ENCODE assay signal across 7 cellular contexts in the genomic region with DNA sequence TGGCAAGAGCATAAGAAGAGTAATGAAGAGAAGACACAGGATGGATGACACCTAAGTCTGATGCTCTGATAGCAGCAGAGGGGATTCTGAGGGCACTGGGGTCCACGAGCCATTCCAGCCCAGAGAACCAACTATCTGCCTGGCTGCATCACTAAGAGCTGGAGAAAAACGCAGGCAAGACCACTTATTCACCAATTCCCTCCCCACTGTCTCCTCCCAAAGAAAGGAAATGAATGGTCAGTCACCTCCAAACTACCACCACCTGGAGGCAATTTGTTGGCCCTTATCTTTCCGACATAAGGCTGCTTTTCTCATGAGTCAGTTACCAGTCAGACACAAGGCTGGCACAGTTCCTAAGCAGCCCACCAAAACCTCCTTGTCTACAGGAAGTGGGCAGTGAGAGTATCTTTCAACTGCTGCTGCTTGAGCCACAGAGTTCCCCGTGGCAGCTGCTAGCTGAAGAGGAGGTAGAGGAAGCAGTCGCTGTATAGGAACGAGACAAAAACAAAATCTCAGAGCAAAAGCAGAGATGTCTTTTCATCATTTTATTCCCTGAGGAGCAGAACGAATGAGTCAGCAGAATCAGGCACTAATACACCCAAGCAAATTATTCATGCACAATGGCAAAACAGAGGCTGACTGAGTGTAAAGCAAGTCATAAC.
DNase-seq lines count a peak whose midpoint lies in the region; ATAC-seq and TF ChIP-seq lines count a peak whose summit lies in the region.

No MANE protein-coding gene starts in this region.

- RAD21 ChIA-PET in HCT116 (lab: Charles Lee; ENCODE audit: low non-redundant PET in 1 of 2, low total read pairs in 2 of 2, uncharacterized antibody in 2 of 2, unreplicated experiment in 2 of 2): no interaction called here

- CTCF ChIA-PET in HCT116 (lab: Charles Lee): no interaction called here

- H3K27me3 ChIP-seq in HCT116 (ENCODE audit: insufficient read depth, low read length): no peaks in the 10 kb centered on the region
- no peaks in the 10 kb centered on the region for H3K27me3 ChIP-seq in mesendoderm (ENCODE audit: insufficient read depth, low read length, poor library complexity)
- H3K27me3 ChIP-seq in suprapubic skin: no peaks in the 10 kb centered on the region
- H3K27me3 ChIP-seq in tibial nerve: no peaks in the 10 kb centered on the region

- no peak overlapping the region for H3K18ac ChIP-seq in mesendoderm (ENCODE audit: low read length)

- no peak overlapping the region for H2BK15ac ChIP-seq in mesendoderm (replicated peaks; ENCODE audit: low read depth)

- TF ChIP-seq CTCF in HCT116 (IDR thresholded peaks at IDR 0.05 in 2 of 3, conservative IDR thresholded peaks at IDR 0.05 in 1 of 3; ENCODE audit: borderline replicate concordance in 1 of 3, insufficient read depth in 1 of 3, low read depth in 2 of 3, low read length in 2 of 3): no peak
- TF ChIP-seq CTCF in suprapubic skin (IDR thresholded peaks at IDR 0.05): no peak
- TF ChIP-seq CTCF in tibial nerve (IDR thresholded peaks at IDR 0.05): no peak

- DNase-seq in HCT116 (ENCODE audit: low read depth, low spot score) (peak; percentile 48), SW480 (ENCODE audit: low spot score) (peak; percentile 73), mesendoderm (peak; percentile 47), stromal cell of bone marrow (ENCODE audit: low read depth) (peak; percentile 83), suprapubic skin (ENCODE audit: low spot score in 2 of 2) (no peak), tibial nerve (ENCODE audit: low spot score in 2 of 2) (no peak)

- no peaks in the 10 kb centered on the region for H3K36me3 ChIP-seq in HCT116 (ENCODE audit: control insufficient read depth in 1 of 2, insufficient read depth in 2 of 2, low read length in 2 of 2)
- H3K36me3 ChIP-seq in mesendoderm (ENCODE audit: control insufficient read depth, insufficient read depth, low read length): no peaks in the 10 kb centered on the region
- peaks cover 9% of the 10 kb centered on the region for H3K36me3 ChIP-seq in suprapubic skin
- H3K36me3 ChIP-seq in tibial nerve: peaks cover 0 to 21% (median 0%) of the 10 kb centered on the region in 3 donors

- H4K5ac ChIP-seq in mesendoderm (ENCODE audit: low read length): no peak overlapping the region

- no peaks in the 10 kb centered on the region for H3K9me2 ChIP-seq in HCT116 (ENCODE audit: insufficient read depth)

- H3K4me2 ChIP-seq in HCT116 (ENCODE audit: low read length) (peak overlapping the region; percentile 68), mesendoderm (ENCODE audit: low read length) (no peak overlapping the region)

- H3K4me3 ChIP-seq in HCT116 (replicated peaks in 1 of 2; ENCODE audit: low read depth in 1 of 2, low read length in 2 of 2): peak overlapping the region in 1 of 2 experiments; percentile 30; a peak in 1 of 4 replicates
- no peak overlapping the region for H3K4me3 ChIP-seq in mesendoderm (ENCODE audit: low read length)
- no peak overlapping the region for H3K4me3 ChIP-seq in suprapubic skin
- H3K4me3 ChIP-seq in tibial nerve: no peak overlapping the region

- H2AFZ ChIP-seq in HCT116 (ENCODE audit: low read depth, low read length, poor library complexity, severe bottlenecking): no peak overlapping the region

- TF ChIP-seq EP300 in suprapubic skin (IDR thresholded peaks at IDR 0.05) (no peak), tibial nerve (IDR thresholded peaks at IDR 0.05) (no peak)

- no TSS peak for BruUV-seq in HCT116 (replicated peaks; lab: Mats Ljungman, UMichigan)

- ATAC-seq in HCT116: peak; percentile 84

- POLR2A ChIA-PET in HCT116 (lab: Charles Lee): no interaction called here

- H3K4ac ChIP-seq in mesendoderm (ENCODE audit: low read depth, low read length): no peak overlapping the region

- H2BK5ac ChIP-seq in mesendoderm (ENCODE audit: low read length): no peak overlapping the region

- H3K9ac ChIP-seq in HCT116 (ENCODE audit: low read length) (0 out of 2 replicates have a peak overlapping the region, but pooled peaks have one; percentile 12), mesendoderm (ENCODE audit: low read length) (no peak overlapping the region)

- H3K27ac ChIP-seq in HCT116 (ENCODE audit: low read depth, low read length) (peak overlapping the region; percentile 56), adipose tissue (ENCODE audit: low read depth, low read length) (peak overlapping the region; percentile 65), mesendoderm (ENCODE audit: low read depth, low read length) (no peak overlapping the region), suprapubic skin (no peak overlapping the region), tibial nerve (peak overlapping the region in 2 of 4 donors; percentile 33 to 45)

- H2BK120ac ChIP-seq in mesendoderm (ENCODE audit: low read depth, low read length): no peak overlapping the region

- H3K23ac ChIP-seq in mesendoderm (ENCODE audit: low read length): no peak overlapping the region

- no peak overlapping the region for H3K56ac ChIP-seq in mesendoderm (ENCODE audit: low read length)

- H3K9me3 ChIP-seq in HCT116 (ENCODE audit: control insufficient read depth in 1 of 2, insufficient read depth in 1 of 2, low read depth in 1 of 2, low read length in 2 of 2) (no peaks in the 10 kb centered on the region), suprapubic skin (no peaks in the 10 kb centered on the region), tibial nerve (no peaks in the 10 kb centered on the region)

- WGBS in adipose tissue, 3 donors: 15 to 65% (median 19%) methylated on average over 7 of the region's 7 CpGs
- WGBS in mesendoderm (ENCODE audit: extremely low coverage, insufficient coverage, low lambda C conversion rate): no CpG with 5 or more reads among the region's 7 CpGs
- WGBS in suprapubic skin: 28% methylated on average over 7 of the region's 7 CpGs
- 38 to 49% methylated on average over 7 of the region's 7 CpGs for WGBS in tibial nerve, 2 donors

- no peaks in the 10 kb centered on the region for H3K79me1 ChIP-seq in mesendoderm (ENCODE audit: low read length)

- intact Hi-C loops in HCT116 (cut with micrococcal nuclease): no loop called here

- H3K79me2 ChIP-seq in HCT116 (ENCODE audit: insufficient read depth, low read length) (no peaks in the 10 kb centered on the region), mesendoderm (ENCODE audit: control insufficient read depth, insufficient read depth, low read length) (no peaks in the 10 kb centered on the region)

- H2AK5ac ChIP-seq in mesendoderm (ENCODE audit: low read length): no peak overlapping the region

- TF ChIP-seq POLR2A in HCT116 (IDR thresholded peaks at IDR 0.05; ENCODE audit: borderline replicate concordance, extremely low read depth, insufficient read depth, insufficient read length) (no peak), suprapubic skin (IDR thresholded peaks at IDR 0.05) (no peak), tibial nerve (IDR thresholded peaks at IDR 0.05) (no peak)

- no peak for TF ChIP-seq RAD21 in HCT116 (IDR thresholded peaks at IDR 0.05; ENCODE audit: low read depth)

- H3K4me1 ChIP-seq in HCT116 (ENCODE audit: control insufficient read depth in 1 of 2, insufficient read depth in 2 of 2, low read length in 2 of 2): peaks cover 11 to 45% of the 10 kb centered on the region in 2 experiments
- H3K4me1 ChIP-seq in mesendoderm (ENCODE audit: control insufficient read depth, low read depth, low read length): peaks cover 2% of the 10 kb centered on the region
- H3K4me1 ChIP-seq in suprapubic skin: peaks cover 53% of the 10 kb centered on the region
- peaks cover 0 to 47% (median 17%) of the 10 kb centered on the region in 4 donors for H3K4me1 ChIP-seq in tibial nerve

- H4K8ac ChIP-seq in mesendoderm (ENCODE audit: low read depth, low read length): no peak overlapping the region

- H4K20me1 ChIP-seq in HCT116 (ENCODE audit: insufficient read depth): no peaks in the 10 kb centered on the region

TF ChIP-seq in HCT116, 20 proteins besides CTCF, POLR2A, EP300 and RAD21:
- TF ChIP-seq ELF1 (IDR thresholded peaks at IDR 0.05; ENCODE audit: borderline replicate concordance, low read depth) (no peak), CBX3 (IDR thresholded peaks at IDR 0.05; ENCODE audit: low read depth) (peak; percentile 68; the same call in 1 of the 2 replicates), ZNF274 (IDR thresholded peaks at IDR 0.05; ENCODE audit: low read depth, low read length) (no peak), FOSL1 (IDR thresholded peaks at IDR 0.05; ENCODE audit: low read depth) (peak; percentile 82), SRF (IDR thresholded peaks at IDR 0.05; ENCODE audit: low read depth) (0 out of 2 replicates have a peak, but pooled peaks have one; percentile 33), POLR2AphosphoS5 (IDR thresholded peaks at IDR 0.05; ENCODE audit: low read depth, low read length) (0 out of 2 replicates have a peak, but pooled peaks have one; percentile 24), SP1 (IDR thresholded peaks at IDR 0.05; ENCODE audit: low read depth) (peak; percentile 69), MAX (IDR thresholded peaks at IDR 0.05) (peak; percentile 24; the same call in 1 of the 2 replicates), CEBPB (IDR thresholded peaks at IDR 0.05; ENCODE audit: low read depth) (no peak), EZH2phosphoT487 (IDR thresholded peaks at IDR 0.05; ENCODE audit: borderline replicate concordance) (no peak), JUND (IDR thresholded peaks at IDR 0.05) (peak; percentile 70)

Comparison
In these comparisons a context has a peak if more than half of its experiments do, and no peak if none do; other contexts are left out.
1. DNase-seq: peak in HCT116 (single experiment), SW480 (single experiment), mesendoderm (single experiment) and stromal cell of bone marrow (single experiment); none in suprapubic skin (0 of 2) and tibial nerve (0 of 2).
2. H3K27ac ChIP-seq: peak in HCT116 (single experiment) and adipose tissue (single experiment); none in mesendoderm (single experiment) and suprapubic skin (single experiment).